ENCODE assay signal across 21 cellular contexts in genomic region chr1:6107409-6108356, GRCh38.
DNase-seq lines count a peak whose midpoint lies in the region; ATAC-seq, FAIRE-seq and TF ChIP-seq lines count a peak whose summit lies in the region.
"Had no signal": no experiment of that assay in that cellular context is flagged by ENCODE, and none has a peak within 500 bp of the region (broad histone marks: within the 10 kb centered on the region; RNA-seq: fewer than 3 reads in every experiment).

No MANE protein-coding gene starts in this region.

- TF ChIP-seq EP300 in K562 (IDR thresholded peaks at IDR 0.05; ENCODE audit: low read length), result no peak

- TF ChIP-seq POLR2A in K562 (conservative IDR thresholded peaks at IDR 0.05) (no peak), GM12891 (IDR thresholded peaks at IDR 0.05; ENCODE audit: low read depth, low read length) (no peak)

- no peak overlapping the region for H3K27ac Mint-ChIP-seq in activated CD8-positive, alpha-beta T cell treated with anti-CD3 and anti-CD28 coated beads for 36 hours
- H3K27ac Mint-ChIP-seq in activated CD8-positive, alpha-beta T cell treated with anti-CD3 and anti-CD28 coated beads, Interleukin-2, amount 10 ng/mL, durations not matched to agents 7 days and 5 days, result no peak overlapping the region
- H3K27ac Mint-ChIP-seq: CD4-positive, CD25-positive, alpha-beta regulatory T cell; CD8-positive, alpha-beta T cell; GM23338 had no signal

- WGBS in K562 (ENCODE audit: insufficient coverage, low coverage, missing lambda C conversion rate), result 8% methylated on average over 8 of the region's 8 CpGs

- CTCF ChIA-PET in activated CD8-positive, alpha-beta T cell treated with anti-CD3 and anti-CD28 coated beads for 36 hours (lab: Charles Lee), result no interaction called here
- CTCF ChIA-PET in activated CD8-positive, alpha-beta T cell treated with anti-CD3 and anti-CD28 coated beads, Interleukin-2, amount 10 ng/mL, durations not matched to agents 7 days and 5 days (lab: Charles Lee), result no interaction called here
- CTCF ChIA-PET in HEK293 (lab: Yijun Ruan, JAX), result no interaction called here
- CTCF ChIA-PET in K562 (lab: Yijun Ruan, JAX; ENCODE audit: low intra/inter-chr PET ratio), result interaction anchor here (1.5 kb wide), 1 partner anchor 137 kb away, joined by 9 read pairs; the partner anchor contains the start of gene HES3

- no peak overlapping the region for H3K9ac ChIP-seq in K562 (ENCODE audit: insufficient read depth in 1 of 2, low read depth in 2 of 2, low read length in 2 of 2)

- no peak overlapping the region for H3K27ac ChIP-seq in HEK293 (ENCODE audit: extremely low read depth, low read depth, low read length)
- H3K27ac ChIP-seq in K562 (ENCODE audit: extremely low read depth, low read depth, low read length), result no peak overlapping the region
- H3K27ac ChIP-seq: A549 had no signal

- H4K20me1 ChIP-seq in K562 (replicated peaks; ENCODE audit: control insufficient read depth, insufficient read depth, low read length), result peaks cover 6% of the 10 kb centered on the region; the same call in 1 of the 2 replicates

- H3K9me3 Mint-ChIP-seq in activated CD8-positive, alpha-beta T cell treated with anti-CD3 and anti-CD28 coated beads for 36 hours, result no peaks in the 10 kb centered on the region
- H3K9me3 Mint-ChIP-seq in activated CD8-positive, alpha-beta T cell treated with anti-CD3 and anti-CD28 coated beads, Interleukin-2, amount 10 ng/mL, durations not matched to agents 7 days and 5 days (ENCODE audit: insufficient read depth), result no peaks in the 10 kb centered on the region
- H3K9me3 Mint-ChIP-seq: CD8-positive, alpha-beta T cell; GM23338 had no signal

- no peaks in the 10 kb centered on the region for H3K9me1 ChIP-seq in K562 (ENCODE audit: control insufficient read depth, insufficient read depth, low read length)

- in situ Hi-C loops in K562 (cut with MboI), result no loop called here

- H3K79me2 ChIP-seq in K562 (ENCODE audit: control insufficient read depth, insufficient read depth, low read length), result no peaks in the 10 kb centered on the region

- no peaks in the 10 kb centered on the region for H3K36me3 Mint-ChIP-seq in activated CD8-positive, alpha-beta T cell treated with anti-CD3 and anti-CD28 coated beads for 36 hours (ENCODE audit: low read depth)
- H3K36me3 Mint-ChIP-seq in activated CD8-positive, alpha-beta T cell treated with anti-CD3 and anti-CD28 coated beads, Interleukin-2, amount 10 ng/mL, durations not matched to agents 7 days and 5 days (ENCODE audit: low read depth), result no peaks in the 10 kb centered on the region
- H3K36me3 Mint-ChIP-seq: CD4-positive, CD25-positive, alpha-beta regulatory T cell; CD8-positive, alpha-beta T cell had no signal

- no peak overlapping the region for H3K4me2 ChIP-seq in K562 (ENCODE audit: insufficient read depth, low read length)
- H3K4me2 ChIP-seq: A549, GM23338 had no signal

- no peaks in the 10 kb centered on the region for H3K36me3 ChIP-seq in HEK293 (ENCODE audit: control insufficient read depth in 2 of 2, insufficient read depth in 1 of 2, low read length in 2 of 2)
- H3K36me3 ChIP-seq in K562 (ENCODE audit: control insufficient read depth, insufficient read depth, low read length), result no peaks in the 10 kb centered on the region
- H3K36me3 ChIP-seq: HAP-1 had no signal

- intact Hi-C loops in activated CD8-positive, alpha-beta T cell treated with anti-CD3 and anti-CD28 coated beads for 36 hours (cut with micrococcal nuclease), result no loop called here
- intact Hi-C loops in K562 (cut with micrococcal nuclease) (no loop called here), left ventricle myocardium superior (cut with micrococcal nuclease) (no loop called here)

- BruUV-seq in K562 (replicated peaks; lab: Mats Ljungman, UMichigan), result no TSS peak

- H3K27me3 ChIP-seq in K562 (ENCODE audit: control insufficient read depth in 2 of 2, insufficient read depth in 2 of 2, low read length in 2 of 2), result peaks cover 22 to 56% of the 10 kb centered on the region in 2 experiments; a peak in 4 of 5 replicates

- no peak for ATAC-seq in activated CD8-positive, alpha-beta T cell treated with anti-CD3 and anti-CD28 coated beads for 36 hours
- ATAC-seq in activated CD8-positive, alpha-beta T cell treated with anti-CD3 and anti-CD28 coated beads, Interleukin-2, amount 10 ng/mL, durations not matched to agents 7 days and 5 days, result no peak
- ATAC-seq in K562 (no peak), left ventricle myocardium superior (no peak)
- ATAC-seq: CD8-positive, alpha-beta T cell; GM23338 had no signal

- no peak overlapping the region for H2AFZ ChIP-seq in K562 (ENCODE audit: low read depth, low read length)
- H2AFZ ChIP-seq: GM23338 had no signal

- POLR2A ChIA-PET in activated CD8-positive, alpha-beta T cell treated with anti-CD3 and anti-CD28 coated beads for 36 hours (lab: Charles Lee), result no interaction called here
- POLR2A ChIA-PET in activated CD8-positive, alpha-beta T cell treated with anti-CD3 and anti-CD28 coated beads, Interleukin-2, amount 10 ng/mL, durations not matched to agents 7 days and 5 days (lab: Charles Lee), result no interaction called here
- POLR2A ChIA-PET in HEK293 (lab: Yijun Ruan, JAX) (no interaction called here), K562 (lab: Yijun Ruan, JAX) (no interaction called here)

- peaks cover 16% of the 10 kb centered on the region for H3K27me3 Mint-ChIP-seq in activated CD8-positive, alpha-beta T cell treated with anti-CD3 and anti-CD28 coated beads for 36 hours
- H3K27me3 Mint-ChIP-seq in activated CD8-positive, alpha-beta T cell treated with anti-CD3 and anti-CD28 coated beads, Interleukin-2, amount 10 ng/mL, durations not matched to agents 7 days and 5 days (ENCODE audit: low read depth), result peaks cover 8% of the 10 kb centered on the region
- H3K27me3 Mint-ChIP-seq: CD4-positive, CD25-positive, alpha-beta regulatory T cell had no signal

- no peaks in the 10 kb centered on the region for H3K4me1 Mint-ChIP-seq in activated CD8-positive, alpha-beta T cell treated with anti-CD3 and anti-CD28 coated beads for 36 hours (ENCODE audit: low read depth)
- H3K4me1 Mint-ChIP-seq in activated CD8-positive, alpha-beta T cell treated with anti-CD3 and anti-CD28 coated beads, Interleukin-2, amount 10 ng/mL, durations not matched to agents 7 days and 5 days (ENCODE audit: low read depth), result no peaks in the 10 kb centered on the region
- H3K4me1 Mint-ChIP-seq: CD4-positive, CD25-positive, alpha-beta regulatory T cell had no signal

- FAIRE-seq in K562 (lab: Jason Lieb, UNC) (no peak), GM12891 (lab: Jason Lieb, UNC) (no peak)
- FAIRE-seq: A549, G401.6, GM19239, H54 had no signal

- no peak overlapping the region for H3K4me3 Mint-ChIP-seq in activated CD8-positive, alpha-beta T cell treated with anti-CD3 and anti-CD28 coated beads for 36 hours
- no peak overlapping the region for H3K4me3 Mint-ChIP-seq in activated CD8-positive, alpha-beta T cell treated with anti-CD3 and anti-CD28 coated beads, Interleukin-2, amount 10 ng/mL, durations not matched to agents 7 days and 5 days
- H3K4me3 Mint-ChIP-seq: CD4-positive, CD25-positive, alpha-beta regulatory T cell; CD8-positive, alpha-beta T cell; GM23338 had no signal

- TF ChIP-seq CTCF in activated CD8-positive, alpha-beta T cell treated with anti-CD3 and anti-CD28 coated beads for 36 hours (IDR thresholded peaks at IDR 0.05), result peak; percentile 38
- TF ChIP-seq CTCF in HEK293 (tag by site-specific recombination; IDR thresholded peaks at IDR 0.05) (no peak), K562 (IDR thresholded peaks at IDR 0.05 in 2 of 3, conservative IDR thresholded peaks at IDR 0.05 in 1 of 3; ENCODE audit: insufficient read depth in 2 of 3, low read depth in 1 of 3, low read length in 3 of 3) (no peak)

- DNase-seq in activated CD8-positive, alpha-beta T cell treated with anti-CD3 and anti-CD28 coated beads for 36 hours, result no peak
- DNase-seq in activated CD8-positive, alpha-beta T cell treated with anti-CD3 and anti-CD28 coated beads, Interleukin-2, amount 10 ng/mL, durations not matched to agents 7 days and 5 days, result no peak
- DNase-seq in K562 (ENCODE audit: extremely low read depth in 1 of 4, low spot score in 3 of 4) (no peak), left ventricle myocardium superior (no peak), GM12891 (ENCODE audit: insufficient read length, low spot score) (no peak), pons (ENCODE audit: low spot score) (no peak)
- DNase-seq: 8988T; ACHN; C1 segment of cervical spinal cord; Caco-2; CD4-positive, CD25-positive, alpha-beta regulatory T cell; CD8-positive, alpha-beta T cell; DMS153; DND-41 had no signal

- no peak overlapping the region for H3K4me3 ChIP-seq in HEK293 (ENCODE audit: low read depth, low read length)
- H3K4me3 ChIP-seq in K562, result no peak overlapping the region
- H3K4me3 ChIP-seq: A549, GM23338, HAP-1 had no signal

- TF ChIP-seq RAD21 in K562 (CRISPR knock-in tag; conservative IDR thresholded peaks at IDR 0.05 in 1 of 2, IDR thresholded peaks at IDR 0.05 in 1 of 2), result no peak

- H3K4me1 ChIP-seq in HEK293 (ENCODE audit: control insufficient read depth, insufficient read depth, low read length), result no peaks in the 10 kb centered on the region
- peaks cover 0 to 33% of the 10 kb centered on the region in 2 experiments; a peak in 2 of 5 replicates for H3K4me1 ChIP-seq in K562 (replicated peaks in 1 of 2; ENCODE audit: control insufficient read depth in 2 of 2, insufficient read depth in 2 of 2, low read length in 2 of 2)
- H3K4me1 ChIP-seq: A549, Caco-2, HAP-1 had no signal

- no peaks in the 10 kb centered on the region for H3K9me3 ChIP-seq in HEK293 (ENCODE audit: control insufficient read depth, insufficient read depth, low read depth, low read length)
- no peaks in the 10 kb centered on the region for H3K9me3 ChIP-seq in K562 (replicated peaks; ENCODE audit: control insufficient read depth, insufficient read depth, low read depth, low read length)
- H3K9me3 ChIP-seq: A549, Caco-2, HAP-1 had no signal

TF ChIP-seq in HEK293, 187 proteins besides CTCF, POLR2A, EP300 and RAD21 (continues in another document):
- no peak for TF ChIP-seq ZNF830 (tag by site-specific recombination; IDR thresholded peaks at IDR 0.05; ENCODE audit: low read depth)
- 0 out of 2 replicates have a peak, but pooled peaks have one; percentile 9 for TF ChIP-seq ZBTB20 (tag by site-specific recombination; IDR thresholded peaks at IDR 0.05)
- no peak for TF ChIP-seq ZIC2 (tag by site-specific recombination; IDR thresholded peaks at IDR 0.05)

TF ChIP-seq in GM12891, 5 proteins besides CTCF, POLR2A, EP300 and RAD21:
- TF ChIP-seq POU2F2 (IDR thresholded peaks at IDR 0.05; ENCODE audit: low read depth, low read length) (no peak), POLR2AphosphoS5 (IDR thresholded peaks at IDR 0.05; ENCODE audit: low read depth, low read length) (no peak), TAF1 (IDR thresholded peaks at IDR 0.05; ENCODE audit: low read depth, low read length) (no peak), PAX5 (IDR thresholded peaks at IDR 0.05; ENCODE audit: insufficient read depth, low read length, severe bottlenecking) (no peak), SPI1 (IDR thresholded peaks at IDR 0.05; ENCODE audit: low read depth, low read length) (no peak)
TF ChIP-seq in GM12891: peak in this region for 0.
